ENCODE assay signal across 1 cellular context in genomic region chr20:7358670-7359069, GRCh38.
TF ChIP-seq lines count a peak whose summit lies in the region.

No MANE protein-coding gene starts in this region.

TF ChIP-seq in GM23338, 12 proteins besides CTCF, POLR2A, EP300 and RAD21 (continued from another document):
- TF ChIP-seq, protein P1, sequence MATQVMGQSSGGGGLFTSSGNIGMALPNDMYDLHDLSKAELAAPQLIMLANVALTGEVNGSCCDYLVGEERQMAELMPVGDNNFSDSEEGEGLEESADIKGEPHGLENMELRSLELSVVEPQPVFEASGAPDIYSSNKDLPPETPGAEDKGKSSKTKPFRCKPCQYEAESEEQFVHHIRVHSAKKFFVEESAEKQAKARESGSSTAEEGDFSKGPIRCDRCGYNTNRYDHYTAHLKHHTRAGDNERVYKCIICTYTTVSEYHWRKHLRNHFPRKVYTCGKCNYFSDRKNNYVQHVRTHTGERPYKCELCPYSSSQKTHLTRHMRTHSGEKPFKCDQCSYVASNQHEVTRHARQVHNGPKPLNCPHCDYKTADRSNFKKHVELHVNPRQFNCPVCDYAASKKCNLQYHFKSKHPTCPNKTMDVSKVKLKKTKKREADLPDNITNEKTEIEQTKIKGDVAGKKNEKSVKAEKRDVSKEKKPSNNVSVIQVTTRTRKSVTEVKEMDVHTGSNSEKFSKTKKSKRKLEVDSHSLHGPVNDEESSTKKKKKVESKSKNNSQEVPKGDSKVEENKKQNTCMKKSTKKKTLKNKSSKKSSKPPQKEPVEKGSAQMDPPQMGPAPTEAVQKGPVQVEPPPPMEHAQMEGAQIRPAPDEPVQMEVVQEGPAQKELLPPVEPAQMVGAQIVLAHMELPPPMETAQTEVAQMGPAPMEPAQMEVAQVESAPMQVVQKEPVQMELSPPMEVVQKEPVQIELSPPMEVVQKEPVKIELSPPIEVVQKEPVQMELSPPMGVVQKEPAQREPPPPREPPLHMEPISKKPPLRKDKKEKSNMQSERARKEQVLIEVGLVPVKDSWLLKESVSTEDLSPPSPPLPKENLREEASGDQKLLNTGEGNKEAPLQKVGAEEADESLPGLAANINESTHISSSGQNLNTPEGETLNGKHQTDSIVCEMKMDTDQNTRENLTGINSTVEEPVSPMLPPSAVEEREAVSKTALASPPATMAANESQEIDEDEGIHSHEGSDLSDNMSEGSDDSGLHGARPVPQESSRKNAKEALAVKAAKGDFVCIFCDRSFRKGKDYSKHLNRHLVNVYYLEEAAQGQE (IDR thresholded peaks at IDR 0.05; ENCODE audit: unreplicated experiment) = no peak
- no peak for TF ChIP-seq ZNF114 (CRISPR knock-in tag; IDR thresholded peaks at IDR 0.05)
- TF ChIP-seq, protein P2, sequence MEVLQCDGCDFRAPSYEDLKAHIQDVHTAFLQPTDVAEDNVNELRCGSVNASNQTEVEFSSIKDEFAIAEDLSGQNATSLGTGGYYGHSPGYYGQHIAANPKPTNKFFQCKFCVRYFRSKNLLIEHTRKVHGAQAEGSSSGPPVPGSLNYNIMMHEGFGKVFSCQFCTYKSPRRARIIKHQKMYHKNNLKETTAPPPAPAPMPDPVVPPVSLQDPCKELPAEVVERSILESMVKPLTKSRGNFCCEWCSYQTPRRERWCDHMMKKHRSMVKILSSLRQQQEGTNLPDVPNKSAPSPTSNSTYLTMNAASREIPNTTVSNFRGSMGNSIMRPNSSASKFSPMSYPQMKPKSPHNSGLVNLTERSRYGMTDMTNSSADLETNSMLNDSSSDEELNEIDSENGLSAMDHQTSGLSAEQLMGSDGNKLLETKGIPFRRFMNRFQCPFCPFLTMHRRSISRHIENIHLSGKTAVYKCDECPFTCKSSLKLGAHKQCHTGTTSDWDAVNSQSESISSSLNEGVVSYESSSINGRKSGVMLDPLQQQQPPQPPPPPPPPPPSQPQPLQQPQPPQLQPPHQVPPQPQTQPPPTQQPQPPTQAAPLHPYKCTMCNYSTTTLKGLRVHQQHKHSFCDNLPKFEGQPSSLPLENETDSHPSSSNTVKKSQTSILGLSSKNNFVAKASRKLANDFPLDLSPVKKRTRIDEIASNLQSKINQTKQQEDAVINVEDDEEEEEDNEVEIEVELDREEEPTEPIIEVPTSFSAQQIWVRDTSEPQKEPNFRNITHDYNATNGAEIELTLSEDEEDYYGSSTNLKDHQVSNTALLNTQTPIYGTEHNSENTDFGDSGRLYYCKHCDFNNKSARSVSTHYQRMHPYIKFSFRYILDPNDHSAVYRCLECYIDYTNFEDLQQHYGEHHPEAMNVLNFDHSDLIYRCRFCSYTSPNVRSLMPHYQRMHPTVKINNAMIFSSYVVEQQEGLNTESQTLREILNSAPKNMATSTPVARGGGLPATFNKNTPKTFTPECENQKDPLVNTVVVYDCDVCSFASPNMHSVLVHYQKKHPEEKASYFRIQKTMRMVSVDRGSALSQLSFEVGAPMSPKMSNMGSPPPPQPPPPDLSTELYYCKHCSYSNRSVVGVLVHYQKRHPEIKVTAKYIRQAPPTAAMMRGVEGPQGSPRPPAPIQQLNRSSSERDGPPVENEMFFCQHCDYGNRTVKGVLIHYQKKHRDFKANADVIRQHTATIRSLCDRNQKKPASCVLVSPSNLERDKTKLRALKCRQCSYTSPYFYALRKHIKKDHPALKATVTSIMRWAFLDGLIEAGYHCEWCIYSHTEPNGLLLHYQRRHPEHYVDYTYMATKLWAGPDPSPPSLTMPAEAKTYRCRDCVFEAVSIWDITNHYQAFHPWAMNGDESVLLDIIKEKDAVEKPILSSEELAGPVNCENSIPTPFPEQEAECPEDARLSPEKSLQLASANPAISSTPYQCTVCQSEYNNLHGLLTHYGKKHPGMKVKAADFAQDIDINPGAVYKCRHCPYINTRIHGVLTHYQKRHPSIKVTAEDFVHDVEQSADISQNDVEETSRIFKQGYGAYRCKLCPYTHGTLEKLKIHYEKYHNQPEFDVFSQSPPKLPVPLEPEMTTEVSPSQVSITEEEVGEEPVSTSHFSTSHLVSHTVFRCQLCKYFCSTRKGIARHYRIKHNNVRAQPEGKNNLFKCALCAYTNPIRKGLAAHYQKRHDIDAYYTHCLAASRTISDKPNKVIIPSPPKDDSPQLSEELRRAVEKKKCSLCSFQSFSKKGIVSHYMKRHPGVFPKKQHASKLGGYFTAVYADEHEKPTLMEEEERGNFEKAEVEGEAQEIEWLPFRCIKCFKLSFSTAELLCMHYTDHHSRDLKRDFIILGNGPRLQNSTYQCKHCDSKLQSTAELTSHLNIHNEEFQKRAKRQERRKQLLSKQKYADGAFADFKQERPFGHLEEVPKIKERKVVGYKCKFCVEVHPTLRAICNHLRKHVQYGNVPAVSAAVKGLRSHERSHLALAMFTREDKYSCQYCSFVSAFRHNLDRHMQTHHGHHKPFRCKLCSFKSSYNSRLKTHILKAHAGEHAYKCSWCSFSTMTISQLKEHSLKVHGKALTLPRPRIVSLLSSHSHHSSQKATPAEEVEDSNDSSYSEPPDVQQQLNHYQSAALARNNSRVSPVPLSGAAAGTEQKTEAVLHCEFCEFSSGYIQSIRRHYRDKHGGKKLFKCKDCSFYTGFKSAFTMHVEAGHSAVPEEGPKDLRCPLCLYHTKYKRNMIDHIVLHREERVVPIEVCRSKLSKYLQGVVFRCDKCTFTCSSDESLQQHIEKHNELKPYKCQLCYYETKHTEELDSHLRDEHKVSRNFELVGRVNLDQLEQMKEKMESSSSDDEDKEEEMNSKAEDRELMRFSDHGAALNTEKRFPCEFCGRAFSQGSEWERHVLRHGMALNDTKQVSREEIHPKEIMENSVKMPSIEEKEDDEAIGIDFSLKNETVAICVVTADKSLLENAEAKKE (CRISPR knock-in tag; IDR thresholded peaks at IDR 0.05) = no peak
